Comparison of ENCODE assay signal across 10 cellular contexts in genomic region chr11:95764267-95764898, GRCh38. TPM values are rescaled to one million over a fixed set of nuclear protein-coding genes. Genes with fewer than 3 reads are reported as not detected.
DNase-seq lines count a peak whose midpoint lies in the region; ATAC-seq, FAIRE-seq and TF ChIP-seq lines count a peak whose summit lies in the region.
"Had no signal": no experiment of that assay in that cellular context is flagged by ENCODE, and none has a peak within 500 bp of the region (broad histone marks: within the 10 kb centered on the region; RNA-seq: fewer than 3 reads in every experiment).

No MANE protein-coding gene starts in this region.

- DNase-seq in NCI-H510A treated with DMSO at 0.1 percent for 48 hours (lab: John Stamatoyannopoulos, UW), result peak; percentile 45
- no peak for DNase-seq in NCI-H510A (lab: John Stamatoyannopoulos, UW)
- DNase-seq in NCI-H2227 (lab: John Stamatoyannopoulos, UW; ENCODE audit: unreplicated experiment), result peak; percentile 54
- DNase-seq in astrocyte (ENCODE audit: low read depth), result peak; percentile 49
- peak; percentile 74 for DNase-seq in hepatocyte (ENCODE audit: low spot score)
- DNase-seq in stomach, result no peak

- H3K36me3 ChIP-seq in astrocyte (ENCODE audit: insufficient read depth, low read length), result peaks cover 3% of the 10 kb centered on the region
- no peaks in the 10 kb centered on the region for H3K36me3 ChIP-seq in hepatocyte (replicated peaks; ENCODE audit: insufficient read depth, low read depth)
- peaks cover 6 to 14% (median 12%) of the 10 kb centered on the region in 4 donors for H3K36me3 ChIP-seq in stomach

- intact Hi-C loops in stomach (cut with DNase I; ENCODE audit: low total_unique reads), result loop anchor here (5.0 kb wide), 1 partner anchor 607 kb away; no protein-coding TSS in a partner anchor

- no peaks in the 10 kb centered on the region for H3K4me1 ChIP-seq in astrocyte (ENCODE audit: insufficient read depth, low read length)
- no peaks in the 10 kb centered on the region for H3K4me1 ChIP-seq in hepatocyte (ENCODE audit: insufficient read depth)
- H3K4me1 ChIP-seq in stomach, result peaks cover 0 to 7% (median 0%) of the 10 kb centered on the region in 4 donors

- no peak overlapping the region for H2AFZ ChIP-seq in astrocyte (ENCODE audit: low read depth, low read length)
- no peak overlapping the region for H2AFZ ChIP-seq in hepatocyte

- no peaks in the 10 kb centered on the region for H3K27me3 Mint-ChIP-seq in astrocyte (ENCODE audit: low read depth, unreplicated experiment)
- H3K27me3 Mint-ChIP-seq: stimulated activated naive CD8-positive, alpha-beta T cell treated with anti-CD3 and anti-CD28 coated beads, Interleukin-15, Interleukin-2, amounts not matched to agents 100 ng/mL and 50 ng/mL, for 24 hours had no signal

- H3K4me3 Mint-ChIP-seq in astrocyte (ENCODE audit: unreplicated experiment), result no peak overlapping the region
- H3K4me3 Mint-ChIP-seq: CD8-positive, alpha-beta memory T cell; stimulated activated naive CD8-positive, alpha-beta T cell treated with anti-CD3 and anti-CD28 coated beads, Interleukin-15, Interleukin-2, amounts not matched to agents 100 ng/mL and 50 ng/mL, for 24 hours had no signal

- no peak for TF ChIP-seq POLR2A in stomach (IDR thresholded peaks at IDR 0.05)

- H3K27ac Mint-ChIP-seq in astrocyte (ENCODE audit: unreplicated experiment), result no peak overlapping the region
- H3K27ac Mint-ChIP-seq: CD8-positive, alpha-beta memory T cell; stimulated activated naive CD8-positive, alpha-beta T cell treated with anti-CD3 and anti-CD28 coated beads, Interleukin-15, Interleukin-2, amounts not matched to agents 100 ng/mL and 50 ng/mL, for 24 hours had no signal

- TF ChIP-seq CTCF in astrocyte (IDR thresholded peaks at IDR 0.05; ENCODE audit: insufficient read depth, low read depth, low read length) (peak; percentile 62), hepatocyte (IDR thresholded peaks at IDR 0.05; ENCODE audit: poor library complexity) (peak; percentile 77), stomach (IDR thresholded peaks at IDR 0.05) (peak in 5 of 7 experiments; percentile 44 to 67 (median 60))

- H3K9me2 ChIP-seq in hepatocyte (replicated peaks; ENCODE audit: insufficient read depth), result no peaks in the 10 kb centered on the region

- ATAC-seq in HG02884 (IDR thresholded peaks at IDR 0.05; ENCODE audit: unreplicated experiment), result peak; percentile 59
- no peak for ATAC-seq in HG03457 (IDR thresholded peaks at IDR 0.05; ENCODE audit: unreplicated experiment)

- H3K27me3 ChIP-seq in astrocyte (ENCODE audit: insufficient read depth, low read length) (no peaks in the 10 kb centered on the region), hepatocyte (no peaks in the 10 kb centered on the region), stomach (no peaks in the 10 kb centered on the region)

- H4K20me1 ChIP-seq in astrocyte (ENCODE audit: insufficient read depth, low read length), result no peaks in the 10 kb centered on the region
- no peaks in the 10 kb centered on the region for H4K20me1 ChIP-seq in hepatocyte (ENCODE audit: insufficient read depth, poor library complexity, severe bottlenecking)

- H3K4me3 ChIP-seq in astrocyte (ENCODE audit: insufficient read depth, low read depth, low read length) (no peak overlapping the region), hepatocyte (no peak overlapping the region), stomach (no peak overlapping the region)

- H3K27ac ChIP-seq in astrocyte (ENCODE audit: low read depth, low read length) (no peak overlapping the region), hepatocyte (no peak overlapping the region), stomach (no peak overlapping the region)

- H3K79me2 ChIP-seq in astrocyte (ENCODE audit: insufficient read depth, low read length) (no peaks in the 10 kb centered on the region), hepatocyte (no peaks in the 10 kb centered on the region)

- H3K4me2 ChIP-seq in astrocyte (ENCODE audit: low read length), result no peak overlapping the region
- no peak overlapping the region for H3K4me2 ChIP-seq in hepatocyte

- no peaks in the 10 kb centered on the region for H3K36me3 Mint-ChIP-seq in astrocyte (ENCODE audit: low read depth, unreplicated experiment)

- WGBS in hepatocyte (ENCODE audit: low lambda C conversion rate, missing lambda C conversion rate), result 14% methylated on average over 4 of the region's 4 CpGs
- WGBS in stomach, 5 donors, result 14 to 22% (median 16%) methylated on average over 4 of the region's 4 CpGs

- no peak overlapping the region for H3K9ac ChIP-seq in astrocyte (ENCODE audit: low read length)

- peaks cover 16% of the 10 kb centered on the region for H3K4me1 Mint-ChIP-seq in astrocyte (ENCODE audit: low read depth, unreplicated experiment)
- H3K4me1 Mint-ChIP-seq: CD8-positive, alpha-beta memory T cell had no signal

- H3K9me3 ChIP-seq in astrocyte (ENCODE audit: insufficient read depth, low read depth, low read length) (no peaks in the 10 kb centered on the region), hepatocyte (ENCODE audit: low read depth) (no peaks in the 10 kb centered on the region), stomach (no peaks in the 10 kb centered on the region)

- H3K9me3 Mint-ChIP-seq in astrocyte (ENCODE audit: unreplicated experiment), result no peaks in the 10 kb centered on the region
- H3K9me3 Mint-ChIP-seq: CD8-positive, alpha-beta memory T cell; stimulated activated naive CD8-positive, alpha-beta T cell treated with anti-CD3 and anti-CD28 coated beads, Interleukin-15, Interleukin-2, amounts not matched to agents 100 ng/mL and 50 ng/mL, for 24 hours had no signal

- FAIRE-seq in astrocyte (lab: Jason Lieb, UNC), result peak; percentile 49

- no peak for TF ChIP-seq EP300 in stomach (IDR thresholded peaks at IDR 0.05)

RNA-seq across cellular contexts. Expression of gene FAM76B, which starts 25.2 kb away (rescaled TPM):
- total RNA-seq in astrocyte (19.7 and 26.1 TPM in 2 replicates), hepatocyte (20.2 and 32.0 TPM in 2 replicates), stomach (100 to 1,000 TPM in 1 of 5 donors, 10 to 100 TPM in 4; 31.2 to 207 (median 75.8) TPM)
- polyA plus RNA-seq in hepatocyte (15.6 and 20.2 TPM in 2 replicates), stomach (10 to 100 TPM in 1 of 3 donors, 1 to 10 TPM in 2; 4.0 to 11.9 (median 7.3) TPM)

RNA-seq across cellular contexts. Expression of gene CEP57, which starts 25.9 kb away (rescaled TPM):
- 23.4 and 23.5 TPM in 2 replicates for total RNA-seq in astrocyte
- total RNA-seq in hepatocyte, result 48.8 and 52.3 TPM in 2 replicates
- polyA plus RNA-seq in hepatocyte, result 36.8 and 40.5 TPM in 2 replicates
- total RNA-seq in stomach, result 100 to 1,000 TPM in 1 of 5 donors, 10 to 100 TPM in 4; 24.5 to 125 (median 43.3) TPM
- polyA plus RNA-seq in stomach, result 10 to 100 TPM; 12.0 to 21.1 (median 14.1) TPM

Comparison
In these comparisons a context has a peak if more than half of its experiments do, and no peak if none do; other contexts are left out.
1. DNase-seq: peak in NCI-H510A treated with DMSO at 0.1 percent for 48 hours (single experiment), NCI-H2227 (single experiment), astrocyte (single experiment) and hepatocyte (single experiment); none in NCI-H510A (single experiment) and stomach (single experiment).
2. Peak in every context shown above with its lines, with median percentiles within 50 percentile points of each other: CTCF ChIP-seq.